Comparison of ENCODE assay signal across 21 cellular contexts in the genomic region with DNA sequence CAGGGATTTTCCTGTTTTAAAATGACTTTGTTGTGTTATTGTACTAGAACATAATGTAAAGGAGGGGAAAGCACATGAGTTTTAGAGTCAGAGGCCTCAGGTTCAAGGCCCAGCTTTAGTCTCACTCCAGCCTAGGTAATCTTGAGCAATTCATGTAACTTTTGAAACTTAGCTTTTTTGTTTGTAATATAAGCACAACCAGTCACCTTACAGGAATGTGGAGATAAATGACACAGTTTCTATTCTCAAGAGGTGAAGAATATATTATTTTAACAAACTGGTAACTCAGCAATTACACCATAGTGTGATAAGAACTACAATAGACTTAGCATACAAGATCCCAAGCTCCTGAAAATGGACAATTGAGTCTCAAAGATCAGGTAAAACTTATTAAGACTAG. TPM values are rescaled to one million over a fixed set of nuclear protein-coding genes. Genes with fewer than 3 reads are reported as not detected.
DNase-seq lines count a peak whose midpoint lies in the region; TF ChIP-seq lines count a peak whose summit lies in the region.
"Had no signal": no experiment of that assay in that cellular context is flagged by ENCODE, and none has a peak within 500 bp of the region (broad histone marks: within the 10 kb centered on the region; RNA-seq: fewer than 3 reads in every experiment).

No MANE protein-coding gene starts in this region.

- no peak overlapping the region for H3K18ac ChIP-seq in H9 (ENCODE audit: insufficient read length, low read depth, low read length)

- H3K27ac ChIP-seq in vagina: no peak overlapping the region
- H3K27ac ChIP-seq in H9 (ENCODE audit: insufficient read length, low read depth, low read length): no peak overlapping the region
- H3K27ac ChIP-seq: A549, KMS-11 had no signal

- no peak overlapping the region for H2BK120ac ChIP-seq in H9 (ENCODE audit: low read depth, low read length, poor library complexity, severe bottlenecking)

- intact Hi-C loops in vagina (cut with DNase I): no loop called here

- no peak overlapping the region for H3T11ph ChIP-seq in H9 (ENCODE audit: low read length)

- no peak overlapping the region for H4K8ac ChIP-seq in H9 (replicated peaks; ENCODE audit: insufficient read length, low read depth, low read length)

- no peak overlapping the region for H2AK5ac ChIP-seq in H9 (ENCODE audit: insufficient read length, low read length)

- no peak overlapping the region for H3K56ac ChIP-seq in H9 (ENCODE audit: insufficient read length, low read depth, low read length)

- H3K27ac Mint-ChIP-seq in H9: no peak overlapping the region
- H3K27ac Mint-ChIP-seq: CD4-positive, alpha-beta T cell had no signal

- H3K4me2 ChIP-seq in H9 (ENCODE audit: insufficient read depth, insufficient read length, low read length): no peak overlapping the region
- H3K4me2 ChIP-seq: A549, KMS-11 had no signal

- no peak for TF ChIP-seq POLR2A in vagina (IDR thresholded peaks at IDR 0.05)

- no peak overlapping the region for H3K4me3 Mint-ChIP-seq in H9
- H3K4me3 Mint-ChIP-seq: CD4-positive, alpha-beta T cell had no signal

- H4K5ac ChIP-seq in H9 (ENCODE audit: insufficient read length, low read depth, low read length): no peak overlapping the region

- no peaks in the 10 kb centered on the region for H4K20me1 ChIP-seq in H9 (ENCODE audit: control insufficient read depth, insufficient read depth, insufficient read length)

- H3K36me3 ChIP-seq in adipocyte (ENCODE audit: control insufficient read depth, insufficient read depth, low read length, severe bottlenecking): no peaks in the 10 kb centered on the region
- no peaks in the 10 kb centered on the region for H3K36me3 ChIP-seq in vagina

- H2BK5ac ChIP-seq in H9 (ENCODE audit: insufficient read length, low read length): no peak overlapping the region

- H3K9me3 Mint-ChIP-seq in H9: peaks cover 4 to 6% of the 10 kb centered on the region in 2 experiments; a peak in 3 of 5 replicates

- H2BK20ac ChIP-seq in H9 (ENCODE audit: low read depth, low read length, poor library complexity, severe bottlenecking): no peak overlapping the region

- no peak overlapping the region for H3K4me3 ChIP-seq in adipocyte (ENCODE audit: low read length)
- H3K4me3 ChIP-seq in fibroblast of mammary gland (ENCODE audit: control insufficient read depth, low read depth, low read length): no peak overlapping the region
- H3K4me3 ChIP-seq in vagina: no peak overlapping the region
- H3K4me3 ChIP-seq: A549 had no signal

- H2AFZ ChIP-seq in H9 (ENCODE audit: low read length): no peak overlapping the region

- no peak for TF ChIP-seq CTCF in fibroblast of mammary gland (conservative IDR thresholded peaks at IDR 0.05; ENCODE audit: control insufficient read depth, insufficient read depth, low read depth, low read length)
- no peak for TF ChIP-seq CTCF in vagina (IDR thresholded peaks at IDR 0.05)
- TF ChIP-seq CTCF in H9 (conservative IDR thresholded peaks at IDR 0.05): no peak

- H3K79me1 ChIP-seq in H9 (ENCODE audit: insufficient read depth, low read depth, low read length, poor library complexity, severe bottlenecking): no peaks in the 10 kb centered on the region

- H3K27me3 ChIP-seq in adipocyte (replicated peaks; ENCODE audit: control insufficient read depth, insufficient read depth, low read length) (no peaks in the 10 kb centered on the region), vagina (no peaks in the 10 kb centered on the region), H9 (ENCODE audit: insufficient read depth, low read length) (no peaks in the 10 kb centered on the region)

- H4K91ac ChIP-seq in H9 (ENCODE audit: insufficient read length, low read depth, low read length): no peak overlapping the region

- H3K23ac ChIP-seq in H9 (ENCODE audit: insufficient read length, low read depth, low read length): no peak overlapping the region

- H3K36me3 Mint-ChIP-seq in H9 (ENCODE audit: insufficient read depth in 1 of 3, low read depth in 3 of 3): peaks cover 20 to 31% (median 25%) of the 10 kb centered on the region in 3 experiments

- H3K4me1 Mint-ChIP-seq in H9: no peaks in the 10 kb centered on the region

- DNase-seq in HT1080 (ENCODE audit: low read depth) (peak; percentile 3), adipocyte (ENCODE audit: low read depth) (peak; percentile 10), fibroblast of mammary gland (ENCODE audit: low read depth) (peak; percentile 17), non-pigmented ciliary epithelial cell (ENCODE audit: low read depth) (peak; percentile 8), NCI-H146 treated with DMSO at 0.1 percent for 48 hours (lab: John Stamatoyannopoulos, UW; ENCODE audit: unreplicated experiment) (no peak), vagina (ENCODE audit: extremely low spot score in 2 of 2) (no peak), H9 (no peak)
- DNase-seq: Caco-2; CD4-positive, alpha-beta T cell; NCI-H1048; NCI-H1436; NCI-H2029; NCI-H2171; NCI-H446; NCI-H526 treated with DMSO at 0.1 percent for 48 hours; NK-92 treated with Interleukin-12 subunit alpha and Interleukin-12 subunit beta, amount 100 ng/mL, for 24 hours; RPMI8226; SIG-M5 had no signal

- no peaks in the 10 kb centered on the region for H3K23me2 ChIP-seq in H9 (ENCODE audit: insufficient read length, low read depth, low read length, poor library complexity, severe bottlenecking)

- peaks cover 9% of the 10 kb centered on the region for H3K9me3 ChIP-seq in adipocyte (ENCODE audit: control insufficient read depth, low read length)
- H3K9me3 ChIP-seq in vagina: no peaks in the 10 kb centered on the region
- no peaks in the 10 kb centered on the region for H3K9me3 ChIP-seq in H9 (ENCODE audit: control insufficient read depth, low read depth, low read length)
- H3K9me3 ChIP-seq: A549, Caco-2 had no signal

- H3K4ac ChIP-seq in H9 (ENCODE audit: low read depth, low read length): no peak overlapping the region

- no peak overlapping the region for H2BK12ac ChIP-seq in H9 (ENCODE audit: insufficient read length, low read depth, low read length)

- H3K14ac ChIP-seq in H9 (ENCODE audit: insufficient read depth, low read length): no peak overlapping the region

- no peaks in the 10 kb centered on the region for H3K79me2 ChIP-seq in H9 (ENCODE audit: insufficient read depth, low read length)

- no peak overlapping the region for H2BK15ac ChIP-seq in H9 (ENCODE audit: low read depth, low read length)

- H3K27me3 Mint-ChIP-seq in H9 (ENCODE audit: low read depth): no peaks in the 10 kb centered on the region
- H3K27me3 Mint-ChIP-seq: CD4-positive, alpha-beta T cell had no signal

- no peak overlapping the region for H3K9ac ChIP-seq in adipocyte (ENCODE audit: low read length)
- H3K9ac ChIP-seq in H9 (ENCODE audit: extremely low read depth, insufficient read length, low read length): no peak overlapping the region
- H3K9ac ChIP-seq: KMS-11 had no signal

- H3K4me1 ChIP-seq in adipocyte (ENCODE audit: control insufficient read depth, insufficient read depth, low read length) (peaks cover 3% of the 10 kb centered on the region), vagina (no peaks in the 10 kb centered on the region), H9 (ENCODE audit: insufficient read depth, low read length) (no peaks in the 10 kb centered on the region)
- H3K4me1 ChIP-seq: A549 had no signal

RNA-seq across cellular contexts. Expression of gene ADAMTS19, which starts 51.2 kb away (rescaled TPM):
- 0.06 and 0.17 TPM in 2 replicates for total RNA-seq in HT1080 (2014; rRNA removed; shearing (Covaris generic))
- 0.21 and 0.64 TPM in 2 replicates for polyA plus RNA-seq in HT1080 (2015; cell fraction: cytosol; rRNA removed)
- 0.17 TPM in 2 replicates for polyA plus RNA-seq in HT1080 (2015; cell fraction: nucleus; rRNA removed)
- total RNA-seq in vagina: 1.7 TPM
- 20.3 and 20.8 TPM in 2 replicates for total RNA-seq in H9 (2021)
- total RNA-seq: CD4-positive, alpha-beta T cell; HT-29 had no signal
- polyA plus RNA-seq: A549 had no signal

Comparison
In these comparisons a context has a peak if more than half of its experiments do, and no peak if none do; other contexts are left out.
1. DNase-seq: peak in HT1080 (single experiment), adipocyte (single experiment), fibroblast of mammary gland (single experiment) and non-pigmented ciliary epithelial cell (single experiment); none in NCI-H146 treated with DMSO at 0.1 percent for 48 hours (single experiment), vagina (0 of 2) and H9 (single experiment).